11 cellular contexts compared by ENCODE assay signal in genomic region chr7:106419455-106420182, GRCh38.
A peak's percentile ranks its signal among the peaks of the same experiment; 100 is the strongest.
DNase-seq lines count a peak whose midpoint lies in the region; ATAC-seq and TF ChIP-seq lines count a peak whose summit lies in the region.
"Had no signal": no experiment of that assay in that cellular context is flagged by ENCODE, and none has a peak within 500 bp of the region (broad histone marks: within the 10 kb centered on the region; RNA-seq: fewer than 3 reads in every experiment).

No MANE protein-coding gene starts in this region.

- no peak for TF ChIP-seq CTCF in fibroblast of mammary gland (conservative IDR thresholded peaks at IDR 0.05; ENCODE audit: control insufficient read depth, insufficient read depth, low read depth, low read length)
- no peak for TF ChIP-seq CTCF in upper lobe of left lung (IDR thresholded peaks at IDR 0.05)

- 89 to 92% methylated on average over 9 of the region's 9 CpGs for WGBS in upper lobe of left lung, 2 donors

- peak; percentile 64 for DNase-seq in stimulated activated CD4-positive, alpha-beta T cell treated with anti-CD3 and anti-CD28 coated beads, Interleukin-1b, Interleukin-23, amount 100 ng/mL, for 48 hours
- no peak for DNase-seq in stimulated activated CD4-positive, alpha-beta T cell treated with anti-CD3 and anti-CD28 coated beads, Interleukin-2, amount 100 ng/mL, for 48 hours
- DNase-seq in activated naive CD4-positive, alpha-beta T cell treated with anti-CD3 and anti-CD28 coated beads, Interleukin-2, amount 50 U/mL, for 16 hours, result peak; percentile 20
- peak; percentile 41 for DNase-seq in fibroblast of mammary gland (ENCODE audit: low read depth)
- DNase-seq in upper lobe of left lung, result no peak
- no peak for DNase-seq in T1000 (lab: John Stamatoyannopoulos, UW)
- no peak for DNase-seq in DMS114 treated with DMSO at 0.1 percent for 48 hours (lab: John Stamatoyannopoulos, UW; ENCODE audit: unreplicated experiment)
- DNase-seq: activated CD4-positive, alpha-beta T cell treated with anti-CD3 and anti-CD28 coated beads, Interleukin-2, amount 50 U/mL, for 1 hour; islet precursor cell; NCI-H2029 treated with DMSO at 0.1 percent for 48 hours; tibial artery had no signal

- no peak for TF ChIP-seq POLR2A in upper lobe of left lung (IDR thresholded peaks at IDR 0.05)

- peak overlapping the region; percentile 83 to 93 (median 87) for H3K27ac ChIP-seq in upper lobe of left lung

- no peak overlapping the region for H3K4me3 ChIP-seq in fibroblast of mammary gland (ENCODE audit: control insufficient read depth, low read depth, low read length)
- no peak overlapping the region for H3K4me3 ChIP-seq in upper lobe of left lung
- H3K4me3 ChIP-seq: tibial artery had no signal

- TF ChIP-seq EP300 in upper lobe of left lung (IDR thresholded peaks at IDR 0.05), result peak in 1 of 4 donors; percentile 7

- peaks cover 55 to 67% (median 60%) of the 10 kb centered on the region in 4 donors for H3K4me1 ChIP-seq in upper lobe of left lung

- H3K27me3 ChIP-seq in upper lobe of left lung, result no peaks in the 10 kb centered on the region
- H3K27me3 ChIP-seq: tibial artery had no signal

- peaks cover 0 to 8% (median 4%) of the 10 kb centered on the region in 4 donors for H3K9me3 ChIP-seq in upper lobe of left lung

- no peak for ATAC-seq in upper lobe of left lung (ENCODE audit: low FRiP score in 2 of 2)

- no peaks in the 10 kb centered on the region for H3K36me3 ChIP-seq in upper lobe of left lung
- H3K36me3 ChIP-seq: tibial artery had no signal

Comparison
In these comparisons a context has a peak if more than half of its experiments do, and no peak if none do; other contexts are left out.
1. DNase-seq: peak in stimulated activated CD4-positive, alpha-beta T cell treated with anti-CD3 and anti-CD28 coated beads, Interleukin-1b, Interleukin-23, amount 100 ng/mL, for 48 hours (single experiment), activated naive CD4-positive, alpha-beta T cell treated with anti-CD3 and anti-CD28 coated beads, Interleukin-2, amount 50 U/mL, for 16 hours (single experiment) and fibroblast of mammary gland (single experiment); none in stimulated activated CD4-positive, alpha-beta T cell treated with anti-CD3 and anti-CD28 coated beads, Interleukin-2, amount 100 ng/mL, for 48 hours (0 of 2), upper lobe of left lung (0 of 2), T1000 (single experiment) and DMS114 treated with DMSO at 0.1 percent for 48 hours (single experiment).